2 cellular contexts compared by ENCODE assay signal in the genomic region with DNA sequence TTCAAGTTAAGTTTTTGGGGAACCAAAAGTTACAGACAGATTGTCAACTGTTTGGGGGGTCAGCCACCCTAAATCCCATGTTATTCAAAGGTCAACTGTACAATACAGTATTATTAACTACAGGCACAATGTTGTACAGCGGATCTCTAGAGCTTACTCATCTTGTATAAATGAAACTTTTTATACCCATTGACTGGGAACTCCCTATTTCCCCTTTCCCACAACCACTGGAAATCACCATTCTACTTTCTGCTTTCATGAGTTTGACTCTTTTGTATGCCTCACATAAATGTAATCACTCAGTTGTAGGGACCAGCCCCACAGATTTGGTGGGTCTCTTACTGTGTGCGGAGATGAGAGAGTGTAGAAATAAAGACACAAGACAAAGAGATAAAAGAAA.
A peak's percentile ranks its signal among the peaks of the same experiment; 100 is the strongest.
TF ChIP-seq lines count a peak whose summit lies in the region.

No MANE protein-coding gene starts in this region.

TF ChIP-seq in GM12878, 131 proteins besides CTCF, POLR2A, EP300 and RAD21 (continued from another document):
- TF ChIP-seq, protein P1, sequence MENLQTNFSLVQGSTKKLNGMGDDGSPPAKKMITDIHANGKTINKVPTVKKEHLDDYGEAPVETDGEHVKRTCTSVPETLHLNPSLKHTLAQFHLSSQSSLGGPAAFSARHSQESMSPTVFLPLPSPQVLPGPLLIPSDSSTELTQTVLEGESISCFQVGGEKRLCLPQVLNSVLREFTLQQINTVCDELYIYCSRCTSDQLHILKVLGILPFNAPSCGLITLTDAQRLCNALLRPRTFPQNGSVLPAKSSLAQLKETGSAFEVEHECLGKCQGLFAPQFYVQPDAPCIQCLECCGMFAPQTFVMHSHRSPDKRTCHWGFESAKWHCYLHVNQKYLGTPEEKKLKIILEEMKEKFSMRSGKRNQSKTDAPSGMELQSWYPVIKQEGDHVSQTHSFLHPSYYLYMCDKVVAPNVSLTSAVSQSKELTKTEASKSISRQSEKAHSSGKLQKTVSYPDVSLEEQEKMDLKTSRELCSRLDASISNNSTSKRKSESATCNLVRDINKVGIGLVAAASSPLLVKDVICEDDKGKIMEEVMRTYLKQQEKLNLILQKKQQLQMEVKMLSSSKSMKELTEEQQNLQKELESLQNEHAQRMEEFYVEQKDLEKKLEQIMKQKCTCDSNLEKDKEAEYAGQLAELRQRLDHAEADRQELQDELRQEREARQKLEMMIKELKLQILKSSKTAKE (IDR thresholded peaks at IDR 0.05; ENCODE audit: low read depth, poor library complexity, severe bottlenecking): no peak
- TF ChIP-seq CEBPB (IDR thresholded peaks at IDR 0.05; ENCODE audit: borderline replicate concordance in 1 of 2, low read depth in 2 of 2, low read length in 2 of 2) (no peak), NRF1 (conservative IDR thresholded peaks at IDR 0.05; ENCODE audit: low read depth, low read length) (no peak), CBFB (IDR thresholded peaks at IDR 0.05; ENCODE audit: low read depth) (no peak), SMAD5 (IDR thresholded peaks at IDR 0.05; ENCODE audit: low read depth) (no peak), PAX5 (IDR thresholded peaks at IDR 0.05; ENCODE audit: borderline replicate concordance, low read depth, low read length) (no peak), RUNX3 (IDR thresholded peaks at IDR 0.05; ENCODE audit: low read length) (no peak), NR2F1 (conservative IDR thresholded peaks at IDR 0.05) (peak; percentile 74), SPI1 (IDR thresholded peaks at IDR 0.05; ENCODE audit: borderline replicate concordance, insufficient read depth, low read depth, low read length) (no peak), SUPT20H (IDR thresholded peaks at IDR 0.05; ENCODE audit: borderline replicate concordance, control insufficient read depth, low read depth, low read length) (no peak), TCF7 (IDR thresholded peaks at IDR 0.05; ENCODE audit: borderline replicate concordance) (no peak), IKZF1 (conservative IDR thresholded peaks at IDR 0.05) (peak; percentile 29; the same call in 1 of the 2 replicates)
- TF ChIP-seq, protein P2, sequence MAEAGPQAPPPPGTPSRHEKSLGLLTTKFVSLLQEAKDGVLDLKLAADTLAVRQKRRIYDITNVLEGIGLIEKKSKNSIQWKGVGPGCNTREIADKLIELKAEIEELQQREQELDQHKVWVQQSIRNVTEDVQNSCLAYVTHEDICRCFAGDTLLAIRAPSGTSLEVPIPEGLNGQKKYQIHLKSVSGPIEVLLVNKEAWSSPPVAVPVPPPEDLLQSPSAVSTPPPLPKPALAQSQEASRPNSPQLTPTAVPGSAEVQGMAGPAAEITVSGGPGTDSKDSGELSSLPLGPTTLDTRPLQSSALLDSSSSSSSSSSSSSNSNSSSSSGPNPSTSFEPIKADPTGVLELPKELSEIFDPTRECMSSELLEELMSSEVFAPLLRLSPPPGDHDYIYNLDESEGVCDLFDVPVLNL (IDR thresholded peaks at IDR 0.05; ENCODE audit: low read depth, low read length): no peak
- TF ChIP-seq, protein P3, sequence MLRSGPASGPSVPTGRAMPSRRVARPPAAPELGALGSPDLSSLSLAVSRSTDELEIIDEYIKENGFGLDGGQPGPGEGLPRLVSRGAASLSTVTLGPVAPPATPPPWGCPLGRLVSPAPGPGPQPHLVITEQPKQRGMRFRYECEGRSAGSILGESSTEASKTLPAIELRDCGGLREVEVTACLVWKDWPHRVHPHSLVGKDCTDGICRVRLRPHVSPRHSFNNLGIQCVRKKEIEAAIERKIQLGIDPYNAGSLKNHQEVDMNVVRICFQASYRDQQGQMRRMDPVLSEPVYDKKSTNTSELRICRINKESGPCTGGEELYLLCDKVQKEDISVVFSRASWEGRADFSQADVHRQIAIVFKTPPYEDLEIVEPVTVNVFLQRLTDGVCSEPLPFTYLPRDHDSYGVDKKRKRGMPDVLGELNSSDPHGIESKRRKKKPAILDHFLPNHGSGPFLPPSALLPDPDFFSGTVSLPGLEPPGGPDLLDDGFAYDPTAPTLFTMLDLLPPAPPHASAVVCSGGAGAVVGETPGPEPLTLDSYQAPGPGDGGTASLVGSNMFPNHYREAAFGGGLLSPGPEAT (IDR thresholded peaks at IDR 0.05; ENCODE audit: low read depth): peak; percentile 65; the same call in 1 of the 2 replicates
- TF ChIP-seq, protein P4, sequence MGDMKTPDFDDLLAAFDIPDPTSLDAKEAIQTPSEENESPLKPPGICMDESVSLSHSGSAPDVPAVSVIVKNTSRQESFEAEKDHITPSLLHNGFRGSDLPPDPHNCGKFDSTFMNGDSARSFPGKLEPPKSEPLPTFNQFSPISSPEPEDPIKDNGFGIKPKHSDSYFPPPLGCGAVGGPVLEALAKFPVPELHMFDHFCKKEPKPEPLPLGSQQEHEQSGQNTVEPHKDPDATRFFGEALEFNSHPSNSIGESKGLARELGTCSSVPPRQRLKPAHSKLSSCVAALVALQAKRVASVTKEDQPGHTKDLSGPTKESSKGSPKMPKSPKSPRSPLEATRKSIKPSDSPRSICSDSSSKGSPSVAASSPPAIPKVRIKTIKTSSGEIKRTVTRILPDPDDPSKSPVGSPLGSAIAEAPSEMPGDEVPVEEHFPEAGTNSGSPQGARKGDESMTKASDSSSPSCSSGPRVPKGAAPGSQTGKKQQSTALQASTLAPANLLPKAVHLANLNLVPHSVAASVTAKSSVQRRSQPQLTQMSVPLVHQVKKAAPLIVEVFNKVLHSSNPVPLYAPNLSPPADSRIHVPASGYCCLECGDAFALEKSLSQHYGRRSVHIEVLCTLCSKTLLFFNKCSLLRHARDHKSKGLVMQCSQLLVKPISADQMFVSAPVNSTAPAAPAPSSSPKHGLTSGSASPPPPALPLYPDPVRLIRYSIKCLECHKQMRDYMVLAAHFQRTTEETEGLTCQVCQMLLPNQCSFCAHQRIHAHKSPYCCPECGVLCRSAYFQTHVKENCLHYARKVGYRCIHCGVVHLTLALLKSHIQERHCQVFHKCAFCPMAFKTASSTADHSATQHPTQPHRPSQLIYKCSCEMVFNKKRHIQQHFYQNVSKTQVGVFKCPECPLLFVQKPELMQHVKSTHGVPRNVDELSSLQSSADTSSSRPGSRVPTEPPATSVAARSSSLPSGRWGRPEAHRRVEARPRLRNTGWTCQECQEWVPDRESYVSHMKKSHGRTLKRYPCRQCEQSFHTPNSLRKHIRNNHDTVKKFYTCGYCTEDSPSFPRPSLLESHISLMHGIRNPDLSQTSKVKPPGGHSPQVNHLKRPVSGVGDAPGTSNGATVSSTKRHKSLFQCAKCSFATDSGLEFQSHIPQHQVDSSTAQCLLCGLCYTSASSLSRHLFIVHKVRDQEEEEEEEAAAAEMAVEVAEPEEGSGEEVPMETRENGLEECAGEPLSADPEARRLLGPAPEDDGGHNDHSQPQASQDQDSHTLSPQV (IDR thresholded peaks at IDR 0.05): no peak
TF ChIP-seq in GM12878: peak in this region for 4.

TF ChIP-seq in SK-N-SH treated with all-trans-retinoic acid at 6 μM for 48 hours, 23 proteins besides CTCF, POLR2A, EP300 and RAD21 (continued from another document):
- TF ChIP-seq, protein P5, sequence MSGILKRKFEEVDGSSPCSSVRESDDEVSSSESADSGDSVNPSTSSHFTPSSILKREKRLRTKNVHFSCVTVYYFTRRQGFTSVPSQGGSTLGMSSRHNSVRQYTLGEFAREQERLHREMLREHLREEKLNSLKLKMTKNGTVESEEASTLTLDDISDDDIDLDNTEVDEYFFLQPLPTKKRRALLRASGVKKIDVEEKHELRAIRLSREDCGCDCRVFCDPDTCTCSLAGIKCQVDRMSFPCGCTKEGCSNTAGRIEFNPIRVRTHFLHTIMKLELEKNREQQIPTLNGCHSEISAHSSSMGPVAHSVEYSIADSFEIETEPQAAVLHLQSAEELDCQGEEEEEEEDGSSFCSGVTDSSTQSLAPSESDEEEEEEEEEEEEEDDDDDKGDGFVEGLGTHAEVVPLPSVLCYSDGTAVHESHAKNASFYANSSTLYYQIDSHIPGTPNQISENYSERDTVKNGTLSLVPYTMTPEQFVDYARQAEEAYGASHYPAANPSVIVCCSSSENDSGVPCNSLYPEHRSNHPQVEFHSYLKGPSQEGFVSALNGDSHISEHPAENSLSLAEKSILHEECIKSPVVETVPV (CRISPR knock-in tag; IDR thresholded peaks at IDR 0.05): no peak
- TF ChIP-seq ARNTL (CRISPR knock-in tag; IDR thresholded peaks at IDR 0.05; ENCODE audit: borderline replicate concordance, low read depth): no peak
- TF ChIP-seq, protein P6, sequence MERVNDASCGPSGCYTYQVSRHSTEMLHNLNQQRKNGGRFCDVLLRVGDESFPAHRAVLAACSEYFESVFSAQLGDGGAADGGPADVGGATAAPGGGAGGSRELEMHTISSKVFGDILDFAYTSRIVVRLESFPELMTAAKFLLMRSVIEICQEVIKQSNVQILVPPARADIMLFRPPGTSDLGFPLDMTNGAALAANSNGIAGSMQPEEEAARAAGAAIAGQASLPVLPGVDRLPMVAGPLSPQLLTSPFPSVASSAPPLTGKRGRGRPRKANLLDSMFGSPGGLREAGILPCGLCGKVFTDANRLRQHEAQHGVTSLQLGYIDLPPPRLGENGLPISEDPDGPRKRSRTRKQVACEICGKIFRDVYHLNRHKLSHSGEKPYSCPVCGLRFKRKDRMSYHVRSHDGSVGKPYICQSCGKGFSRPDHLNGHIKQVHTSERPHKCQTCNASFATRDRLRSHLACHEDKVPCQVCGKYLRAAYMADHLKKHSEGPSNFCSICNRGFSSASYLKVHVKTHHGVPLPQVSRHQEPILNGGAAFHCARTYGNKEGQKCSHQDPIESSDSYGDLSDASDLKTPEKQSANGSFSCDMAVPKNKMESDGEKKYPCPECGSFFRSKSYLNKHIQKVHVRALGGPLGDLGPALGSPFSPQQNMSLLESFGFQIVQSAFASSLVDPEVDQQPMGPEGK (CRISPR knock-in tag; IDR thresholded peaks at IDR 0.05; ENCODE audit: borderline replicate concordance): no peak
- no peak for TF ChIP-seq ZC3H10 (CRISPR knock-in tag; IDR thresholded peaks at IDR 0.05)
- no peak for TF ChIP-seq SNAI2 (CRISPR knock-in tag; IDR thresholded peaks at IDR 0.05)
- TF ChIP-seq, protein P7, sequence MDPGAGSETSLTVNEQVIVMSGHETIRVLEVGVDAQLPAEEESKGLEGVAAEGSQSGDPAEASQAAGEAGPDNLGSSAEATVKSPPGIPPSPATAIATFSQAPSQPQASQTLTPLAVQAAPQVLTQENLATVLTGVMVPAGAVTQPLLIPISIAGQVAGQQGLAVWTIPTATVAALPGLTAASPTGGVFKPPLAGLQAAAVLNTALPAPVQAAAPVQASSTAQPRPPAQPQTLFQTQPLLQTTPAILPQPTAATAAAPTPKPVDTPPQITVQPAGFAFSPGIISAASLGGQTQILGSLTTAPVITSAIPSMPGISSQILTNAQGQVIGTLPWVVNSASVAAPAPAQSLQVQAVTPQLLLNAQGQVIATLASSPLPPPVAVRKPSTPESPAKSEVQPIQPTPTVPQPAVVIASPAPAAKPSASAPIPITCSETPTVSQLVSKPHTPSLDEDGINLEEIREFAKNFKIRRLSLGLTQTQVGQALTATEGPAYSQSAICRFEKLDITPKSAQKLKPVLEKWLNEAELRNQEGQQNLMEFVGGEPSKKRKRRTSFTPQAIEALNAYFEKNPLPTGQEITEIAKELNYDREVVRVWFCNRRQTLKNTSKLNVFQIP (CRISPR knock-in tag; IDR thresholded peaks at IDR 0.05; ENCODE audit: borderline replicate concordance, low read depth): no peak
- TF ChIP-seq, protein P8, sequence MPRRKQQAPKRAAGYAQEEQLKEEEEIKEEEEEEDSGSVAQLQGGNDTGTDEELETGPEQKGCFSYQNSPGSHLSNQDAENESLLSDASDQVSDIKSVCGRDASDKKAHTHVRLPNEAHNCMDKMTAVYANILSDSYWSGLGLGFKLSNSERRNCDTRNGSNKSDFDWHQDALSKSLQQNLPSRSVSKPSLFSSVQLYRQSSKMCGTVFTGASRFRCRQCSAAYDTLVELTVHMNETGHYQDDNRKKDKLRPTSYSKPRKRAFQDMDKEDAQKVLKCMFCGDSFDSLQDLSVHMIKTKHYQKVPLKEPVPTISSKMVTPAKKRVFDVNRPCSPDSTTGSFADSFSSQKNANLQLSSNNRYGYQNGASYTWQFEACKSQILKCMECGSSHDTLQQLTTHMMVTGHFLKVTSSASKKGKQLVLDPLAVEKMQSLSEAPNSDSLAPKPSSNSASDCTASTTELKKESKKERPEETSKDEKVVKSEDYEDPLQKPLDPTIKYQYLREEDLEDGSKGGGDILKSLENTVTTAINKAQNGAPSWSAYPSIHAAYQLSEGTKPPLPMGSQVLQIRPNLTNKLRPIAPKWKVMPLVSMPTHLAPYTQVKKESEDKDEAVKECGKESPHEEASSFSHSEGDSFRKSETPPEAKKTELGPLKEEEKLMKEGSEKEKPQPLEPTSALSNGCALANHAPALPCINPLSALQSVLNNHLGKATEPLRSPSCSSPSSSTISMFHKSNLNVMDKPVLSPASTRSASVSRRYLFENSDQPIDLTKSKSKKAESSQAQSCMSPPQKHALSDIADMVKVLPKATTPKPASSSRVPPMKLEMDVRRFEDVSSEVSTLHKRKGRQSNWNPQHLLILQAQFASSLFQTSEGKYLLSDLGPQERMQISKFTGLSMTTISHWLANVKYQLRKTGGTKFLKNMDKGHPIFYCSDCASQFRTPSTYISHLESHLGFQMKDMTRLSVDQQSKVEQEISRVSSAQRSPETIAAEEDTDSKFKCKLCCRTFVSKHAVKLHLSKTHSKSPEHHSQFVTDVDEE (CRISPR knock-in tag; IDR thresholded peaks at IDR 0.05): no peak
- no peak for TF ChIP-seq ZNF565 (CRISPR knock-in tag; conservative IDR thresholded peaks at IDR 0.05; ENCODE audit: low read depth)
- TF ChIP-seq RARB (CRISPR knock-in tag; IDR thresholded peaks at IDR 0.05): no peak
